16 cellular contexts compared by ENCODE assay signal in the genomic region with DNA sequence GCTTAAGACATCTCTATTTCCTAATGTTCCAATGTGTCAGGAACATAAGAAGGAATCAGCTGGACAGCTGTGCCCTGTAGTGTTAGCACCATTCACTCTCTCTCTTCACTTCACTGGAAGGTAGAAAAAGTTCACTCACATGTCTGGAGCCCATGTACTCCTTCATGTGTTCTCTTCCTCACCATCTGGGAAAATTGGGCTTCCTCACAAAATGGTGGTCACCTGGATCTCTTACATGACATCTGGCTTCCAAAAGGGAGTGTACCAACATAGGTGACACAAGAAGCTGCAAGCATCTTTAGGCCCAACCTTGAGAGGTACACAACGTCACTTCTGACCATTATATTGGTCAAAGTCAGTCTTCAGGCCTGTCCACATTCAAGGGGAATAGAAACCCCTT.
A peak's percentile ranks its signal among the peaks of the same experiment; 100 is the strongest.
DNase-seq lines count a peak whose midpoint lies in the region; ATAC-seq, FAIRE-seq and TF ChIP-seq lines count a peak whose summit lies in the region.
"Had no signal": no experiment of that assay in that cellular context is flagged by ENCODE, and none has a peak within 500 bp of the region (broad histone marks: within the 10 kb centered on the region; RNA-seq: fewer than 3 reads in every experiment).

No MANE protein-coding gene starts in this region.

- no peak for DNase-seq in H54 (ENCODE audit: insufficient read length, low spot score)
- DNase-seq in esophagus squamous epithelium (lab: John Stamatoyannopoulos, UW), result no peak
- DNase-seq in psoas muscle, result no peak
- DNase-seq in uterus, result no peak
- DNase-seq in T-helper 2 cell, result no peak
- no peak for DNase-seq in activated CD4-positive, alpha-beta T cell treated with anti-CD3 and anti-CD28 coated beads for 4 hours
- DNase-seq in effector CD8-positive, alpha-beta T cell (lab: John Stamatoyannopoulos, UW), result no peak
- DNase-seq: BE2C; CD4-positive, alpha-beta memory T cell; DMS79 treated with DMSO at 0.1 percent for 48 hours; EL; GOT3 had no signal

- TF ChIP-seq POLR2A in H54 (IDR thresholded peaks at IDR 0.05; ENCODE audit: low read depth, low read length), result no peak
- TF ChIP-seq POLR2A in esophagus squamous epithelium (IDR thresholded peaks at IDR 0.05), result no peak
- no peak for TF ChIP-seq POLR2A in uterus (IDR thresholded peaks at IDR 0.05)

- no peaks in the 10 kb centered on the region for H3K36me3 ChIP-seq in esophagus squamous epithelium
- H3K36me3 ChIP-seq in psoas muscle (ENCODE audit: insufficient read depth in 1 of 2, low read depth in 1 of 2), result no peaks in the 10 kb centered on the region
- H3K36me3 ChIP-seq in uterus, result no peaks in the 10 kb centered on the region
- H3K36me3 ChIP-seq: HAP-1 had no signal

- no peak for TF ChIP-seq CTCF in esophagus squamous epithelium (IDR thresholded peaks at IDR 0.05)
- TF ChIP-seq CTCF in psoas muscle (IDR thresholded peaks at IDR 0.05), result no peak
- no peak for TF ChIP-seq CTCF in uterus (IDR thresholded peaks at IDR 0.05)

- ATAC-seq in psoas muscle, result no peak

- no peaks in the 10 kb centered on the region for H3K4me1 ChIP-seq in esophagus squamous epithelium
- peaks cover 24% of the 10 kb centered on the region for H3K4me1 ChIP-seq in psoas muscle
- H3K4me1 ChIP-seq in uterus, result peaks cover 0 to 17% of the 10 kb centered on the region in 2 donors
- H3K4me1 ChIP-seq: HAP-1 had no signal

- no peaks in the 10 kb centered on the region for H3K9me3 ChIP-seq in esophagus squamous epithelium
- peaks cover 8% of the 10 kb centered on the region for H3K9me3 ChIP-seq in psoas muscle
- H3K9me3 ChIP-seq in uterus, result no peaks in the 10 kb centered on the region
- H3K9me3 ChIP-seq: HAP-1 had no signal

- H3K27me3 ChIP-seq in esophagus squamous epithelium, result no peaks in the 10 kb centered on the region
- no peaks in the 10 kb centered on the region for H3K27me3 ChIP-seq in psoas muscle (ENCODE audit: insufficient read depth in 3 of 3, low read length in 2 of 3)
- no peaks in the 10 kb centered on the region for H3K27me3 ChIP-seq in uterus
- H3K27me3 ChIP-seq: BE2C had no signal

- no peak overlapping the region for H3K4me3 ChIP-seq in esophagus squamous epithelium
- no peak overlapping the region for H3K4me3 ChIP-seq in psoas muscle
- H3K4me3 ChIP-seq in uterus, result no peak overlapping the region
- H3K4me3 ChIP-seq: HAP-1 had no signal

- FAIRE-seq in H54 (lab: Jason Lieb, UNC), result peak; percentile 57
- FAIRE-seq: GM12891 had no signal

- peak overlapping the region in 3 of 4 donors; percentile 25 to 45 (median 31) for H3K27ac ChIP-seq in esophagus squamous epithelium
- H3K27ac ChIP-seq in psoas muscle, result peak overlapping the region; percentile 78
- H3K27ac ChIP-seq in uterus, result peak overlapping the region; percentile 71 to 80
- H3K27ac ChIP-seq: C4-2B, HL-60 had no signal

- 65 to 85% methylated on average over 1 of the region's 1 CpG for WGBS in esophagus squamous epithelium, 2 donors
- 90 to 97% (median 93%) methylated on average over 1 of the region's 1 CpG for WGBS in psoas muscle, 3 donors

- intact Hi-C loops in esophagus squamous epithelium (cut with DNase I) (no loop called here), psoas muscle (cut with DNase I) (no loop called here), uterus (cut with DNase I; ENCODE audit: low total_unique reads) (no loop called here)
